Comparison of ENCODE assay signal across 1 cellular context in genomic region chr4:153222790-153223417, GRCh38.
TF ChIP-seq lines count a peak whose summit lies in the region.

No MANE protein-coding gene starts in this region.

TF ChIP-seq in HEK293, 187 proteins besides CTCF, POLR2A, EP300 and RAD21 (continued from another document and continues in another):
- TF ChIP-seq, protein P1, sequence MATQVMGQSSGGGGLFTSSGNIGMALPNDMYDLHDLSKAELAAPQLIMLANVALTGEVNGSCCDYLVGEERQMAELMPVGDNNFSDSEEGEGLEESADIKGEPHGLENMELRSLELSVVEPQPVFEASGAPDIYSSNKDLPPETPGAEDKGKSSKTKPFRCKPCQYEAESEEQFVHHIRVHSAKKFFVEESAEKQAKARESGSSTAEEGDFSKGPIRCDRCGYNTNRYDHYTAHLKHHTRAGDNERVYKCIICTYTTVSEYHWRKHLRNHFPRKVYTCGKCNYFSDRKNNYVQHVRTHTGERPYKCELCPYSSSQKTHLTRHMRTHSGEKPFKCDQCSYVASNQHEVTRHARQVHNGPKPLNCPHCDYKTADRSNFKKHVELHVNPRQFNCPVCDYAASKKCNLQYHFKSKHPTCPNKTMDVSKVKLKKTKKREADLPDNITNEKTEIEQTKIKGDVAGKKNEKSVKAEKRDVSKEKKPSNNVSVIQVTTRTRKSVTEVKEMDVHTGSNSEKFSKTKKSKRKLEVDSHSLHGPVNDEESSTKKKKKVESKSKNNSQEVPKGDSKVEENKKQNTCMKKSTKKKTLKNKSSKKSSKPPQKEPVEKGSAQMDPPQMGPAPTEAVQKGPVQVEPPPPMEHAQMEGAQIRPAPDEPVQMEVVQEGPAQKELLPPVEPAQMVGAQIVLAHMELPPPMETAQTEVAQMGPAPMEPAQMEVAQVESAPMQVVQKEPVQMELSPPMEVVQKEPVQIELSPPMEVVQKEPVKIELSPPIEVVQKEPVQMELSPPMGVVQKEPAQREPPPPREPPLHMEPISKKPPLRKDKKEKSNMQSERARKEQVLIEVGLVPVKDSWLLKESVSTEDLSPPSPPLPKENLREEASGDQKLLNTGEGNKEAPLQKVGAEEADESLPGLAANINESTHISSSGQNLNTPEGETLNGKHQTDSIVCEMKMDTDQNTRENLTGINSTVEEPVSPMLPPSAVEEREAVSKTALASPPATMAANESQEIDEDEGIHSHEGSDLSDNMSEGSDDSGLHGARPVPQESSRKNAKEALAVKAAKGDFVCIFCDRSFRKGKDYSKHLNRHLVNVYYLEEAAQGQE (tag by site-specific recombination; IDR thresholded peaks at IDR 0.05), result no peak
- no peak for TF ChIP-seq ZNF580 (tag by site-specific recombination; IDR thresholded peaks at IDR 0.05)
- TF ChIP-seq ZNF341 (tag by site-specific recombination; IDR thresholded peaks at IDR 0.05; ENCODE audit: low read depth), result peak; percentile 61
- TF ChIP-seq ZNF776 (tag by site-specific recombination; IDR thresholded peaks at IDR 0.05; ENCODE audit: borderline replicate concordance), result no peak
- TF ChIP-seq ZEB2 (tag by site-specific recombination; IDR thresholded peaks at IDR 0.05), result peak; percentile 20; the same call in 1 of the 2 replicates
- TF ChIP-seq ZNF514 (tag by site-specific recombination; IDR thresholded peaks at IDR 0.05), result no peak
- peak; percentile 86 for TF ChIP-seq SCRT2 (tag by site-specific recombination; IDR thresholded peaks at IDR 0.05)
- TF ChIP-seq ZNF692 (tag by site-specific recombination; IDR thresholded peaks at IDR 0.05), result 0 out of 2 replicates have a peak, but pooled peaks have one; percentile 12
- TF ChIP-seq ZNF658 (tag by site-specific recombination; IDR thresholded peaks at IDR 0.05), result no peak
- TF ChIP-seq, protein P2, sequence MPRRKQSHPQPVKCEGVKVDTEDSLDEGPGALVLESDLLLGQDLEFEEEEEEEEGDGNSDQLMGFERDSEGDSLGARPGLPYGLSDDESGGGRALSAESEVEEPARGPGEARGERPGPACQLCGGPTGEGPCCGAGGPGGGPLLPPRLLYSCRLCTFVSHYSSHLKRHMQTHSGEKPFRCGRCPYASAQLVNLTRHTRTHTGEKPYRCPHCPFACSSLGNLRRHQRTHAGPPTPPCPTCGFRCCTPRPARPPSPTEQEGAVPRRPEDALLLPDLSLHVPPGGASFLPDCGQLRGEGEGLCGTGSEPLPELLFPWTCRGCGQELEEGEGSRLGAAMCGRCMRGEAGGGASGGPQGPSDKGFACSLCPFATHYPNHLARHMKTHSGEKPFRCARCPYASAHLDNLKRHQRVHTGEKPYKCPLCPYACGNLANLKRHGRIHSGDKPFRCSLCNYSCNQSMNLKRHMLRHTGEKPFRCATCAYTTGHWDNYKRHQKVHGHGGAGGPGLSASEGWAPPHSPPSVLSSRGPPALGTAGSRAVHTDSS (tag by site-specific recombination; IDR thresholded peaks at IDR 0.05), result no peak
- no peak for TF ChIP-seq PRDM10 (tag by site-specific recombination; IDR thresholded peaks at IDR 0.05)
- peak; percentile 70 for TF ChIP-seq EGR2 (tag by site-specific recombination; IDR thresholded peaks at IDR 0.05; ENCODE audit: low read depth)
- no peak for TF ChIP-seq ZNF10 (tag by site-specific recombination; IDR thresholded peaks at IDR 0.05)
- TF ChIP-seq YY1 (tag by site-specific recombination; IDR thresholded peaks at IDR 0.05), result no peak
- no peak for TF ChIP-seq ZNF639 (tag by site-specific recombination; IDR thresholded peaks at IDR 0.05)
- TF ChIP-seq ZNF600 (tag by site-specific recombination; IDR thresholded peaks at IDR 0.05), result peak; percentile 84; the same call in 1 of the 2 replicates
- TF ChIP-seq, protein P3, sequence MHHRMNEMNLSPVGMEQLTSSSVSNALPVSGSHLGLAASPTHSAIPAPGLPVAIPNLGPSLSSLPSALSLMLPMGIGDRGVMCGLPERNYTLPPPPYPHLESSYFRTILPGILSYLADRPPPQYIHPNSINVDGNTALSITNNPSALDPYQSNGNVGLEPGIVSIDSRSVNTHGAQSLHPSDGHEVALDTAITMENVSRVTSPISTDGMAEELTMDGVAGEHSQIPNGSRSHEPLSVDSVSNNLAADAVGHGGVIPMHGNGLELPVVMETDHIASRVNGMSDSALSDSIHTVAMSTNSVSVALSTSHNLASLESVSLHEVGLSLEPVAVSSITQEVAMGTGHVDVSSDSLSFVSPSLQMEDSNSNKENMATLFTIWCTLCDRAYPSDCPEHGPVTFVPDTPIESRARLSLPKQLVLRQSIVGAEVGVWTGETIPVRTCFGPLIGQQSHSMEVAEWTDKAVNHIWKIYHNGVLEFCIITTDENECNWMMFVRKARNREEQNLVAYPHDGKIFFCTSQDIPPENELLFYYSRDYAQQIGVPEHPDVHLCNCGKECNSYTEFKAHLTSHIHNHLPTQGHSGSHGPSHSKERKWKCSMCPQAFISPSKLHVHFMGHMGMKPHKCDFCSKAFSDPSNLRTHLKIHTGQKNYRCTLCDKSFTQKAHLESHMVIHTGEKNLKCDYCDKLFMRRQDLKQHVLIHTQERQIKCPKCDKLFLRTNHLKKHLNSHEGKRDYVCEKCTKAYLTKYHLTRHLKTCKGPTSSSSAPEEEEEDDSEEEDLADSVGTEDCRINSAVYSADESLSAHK (tag by site-specific recombination; IDR thresholded peaks at IDR 0.05), result 0 out of 2 replicates have a peak, but pooled peaks have one; percentile 37
- TF ChIP-seq ZNF843 (tag by site-specific recombination; IDR thresholded peaks at IDR 0.05), result no peak
- TF ChIP-seq ZNF155 (tag by site-specific recombination; IDR thresholded peaks at IDR 0.05), result no peak
- no peak for TF ChIP-seq ZNF23 (tag by site-specific recombination; IDR thresholded peaks at IDR 0.05; ENCODE audit: borderline replicate concordance)
- no peak for TF ChIP-seq ZNF175 (tag by site-specific recombination; IDR thresholded peaks at IDR 0.05)
- 0 out of 2 replicates have a peak, but pooled peaks have one; percentile 16 for TF ChIP-seq KLF8 (tag by site-specific recombination; IDR thresholded peaks at IDR 0.05)
- no peak; the same call in 1 of the 2 replicates for TF ChIP-seq SP7 (tag by site-specific recombination; IDR thresholded peaks at IDR 0.05)
- no peak for TF ChIP-seq SETDB1 (IDR thresholded peaks at IDR 0.05; ENCODE audit: insufficient read length, low read length)
- no peak for TF ChIP-seq ZNF768 (tag by site-specific recombination; IDR thresholded peaks at IDR 0.05)
- TF ChIP-seq ZFHX2 (tag by site-specific recombination; conservative IDR thresholded peaks at IDR 0.05), result peak; percentile 88
- TF ChIP-seq ZSCAN18 (tag by site-specific recombination; IDR thresholded peaks at IDR 0.05), result no peak
- TF ChIP-seq, protein P4, sequence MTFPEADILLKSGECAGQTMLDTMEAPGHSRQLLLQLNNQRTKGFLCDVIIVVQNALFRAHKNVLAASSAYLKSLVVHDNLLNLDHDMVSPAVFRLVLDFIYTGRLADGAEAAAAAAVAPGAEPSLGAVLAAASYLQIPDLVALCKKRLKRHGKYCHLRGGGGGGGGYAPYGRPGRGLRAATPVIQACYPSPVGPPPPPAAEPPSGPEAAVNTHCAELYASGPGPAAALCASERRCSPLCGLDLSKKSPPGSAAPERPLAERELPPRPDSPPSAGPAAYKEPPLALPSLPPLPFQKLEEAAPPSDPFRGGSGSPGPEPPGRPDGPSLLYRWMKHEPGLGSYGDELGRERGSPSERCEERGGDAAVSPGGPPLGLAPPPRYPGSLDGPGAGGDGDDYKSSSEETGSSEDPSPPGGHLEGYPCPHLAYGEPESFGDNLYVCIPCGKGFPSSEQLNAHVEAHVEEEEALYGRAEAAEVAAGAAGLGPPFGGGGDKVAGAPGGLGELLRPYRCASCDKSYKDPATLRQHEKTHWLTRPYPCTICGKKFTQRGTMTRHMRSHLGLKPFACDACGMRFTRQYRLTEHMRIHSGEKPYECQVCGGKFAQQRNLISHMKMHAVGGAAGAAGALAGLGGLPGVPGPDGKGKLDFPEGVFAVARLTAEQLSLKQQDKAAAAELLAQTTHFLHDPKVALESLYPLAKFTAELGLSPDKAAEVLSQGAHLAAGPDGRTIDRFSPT (tag by site-specific recombination; IDR thresholded peaks at IDR 0.05), result peak; percentile 74; the same call in 1 of the 2 replicates
- TF ChIP-seq MYNN (tag by site-specific recombination; IDR thresholded peaks at IDR 0.05; ENCODE audit: borderline replicate concordance), result 0 out of 2 replicates have a peak, but pooled peaks have one; percentile 26
- TF ChIP-seq ZNF549 (tag by site-specific recombination; IDR thresholded peaks at IDR 0.05), result peak; percentile 85
